ENCODE assay signal across 17 cellular contexts in genomic region chr2:121694398-121695178, GRCh38. TPM values are rescaled to one million over a fixed set of nuclear protein-coding genes. Genes with fewer than 3 reads are reported as not detected.
DNase-seq lines count a peak whose midpoint lies in the region; ATAC-seq, FAIRE-seq and TF ChIP-seq lines count a peak whose summit lies in the region.
"Had no signal": no experiment of that assay in that cellular context is flagged by ENCODE, and none has a peak within 500 bp of the region (broad histone marks: within the 10 kb centered on the region; RNA-seq: fewer than 3 reads in every experiment).

No MANE protein-coding gene starts in this region.

- TF ChIP-seq RAD21 in HepG2 (CRISPR knock-in tag; IDR thresholded peaks at IDR 0.05): no peak

- in situ Hi-C loops in HepG2 (cut with HindIII; ENCODE audit: extremely low pct_ligation_motif_present, low pct_unique_long_range_greater_than_20kb): no loop called here

- 20% methylated on average over 6 of the region's 6 CpGs for WGBS in HepG2 (ENCODE audit: low lambda C conversion rate)
- WGBS in right lobe of liver (ENCODE audit: insufficient coverage, low coverage, low lambda C conversion rate, missing lambda C conversion rate): 97% methylated on average over 4 of the region's 6 CpGs

- H3K36me3 Mint-ChIP-seq in activated naive CD4-positive, alpha-beta T cell treated with anti-CD3 and anti-CD28 coated beads, Interleukin-2, amount 10 ng/mL, durations not matched to agents 7 days and 5 days: no peaks in the 10 kb centered on the region
- H3K36me3 Mint-ChIP-seq: activated CD4-positive, alpha-beta memory T cell treated with anti-CD3 and anti-CD28 coated beads for 36 hours had no signal

- H3K4me1 ChIP-seq in HepG2 (ENCODE audit: insufficient read depth, low read length): peaks cover 34% of the 10 kb centered on the region
- H3K4me1 ChIP-seq in right lobe of liver: no peaks in the 10 kb centered on the region

- no peak overlapping the region for H3K9ac ChIP-seq in HepG2 (ENCODE audit: insufficient read depth, low read depth, low read length)

- BruUV-seq in HepG2 (replicated peaks; lab: Mats Ljungman, UMichigan): no TSS peak

- H4K20me1 ChIP-seq in HepG2 (ENCODE audit: insufficient read depth, low read length): no peaks in the 10 kb centered on the region

- no peaks in the 10 kb centered on the region for H3K79me2 ChIP-seq in HepG2 (ENCODE audit: insufficient read depth, low read length)

- H3K4me3 ChIP-seq in HepG2 (replicated peaks in 1 of 3; ENCODE audit: insufficient read depth in 1 of 3, low read depth in 2 of 3, low read length in 3 of 3): no peak overlapping the region
- H3K4me3 ChIP-seq in right lobe of liver: no peak overlapping the region
- no peak overlapping the region for H3K4me3 ChIP-seq in bronchial epithelial cell (ENCODE audit: low read depth, low read length)
- H3K4me3 ChIP-seq: heart left ventricle, Peyer's patch had no signal

- H3K4me1 Mint-ChIP-seq in activated naive CD4-positive, alpha-beta T cell treated with anti-CD3 and anti-CD28 coated beads, Interleukin-2, amount 10 ng/mL, durations not matched to agents 7 days and 5 days: peaks cover 18% of the 10 kb centered on the region

- H3K36me3 ChIP-seq in HepG2 (replicated peaks in 1 of 2; ENCODE audit: control insufficient read depth in 1 of 2, insufficient read depth in 2 of 2, low read length in 2 of 2) (no peaks in the 10 kb centered on the region), right lobe of liver (no peaks in the 10 kb centered on the region), bronchial epithelial cell (ENCODE audit: control insufficient read depth, insufficient read depth, low read length) (no peaks in the 10 kb centered on the region)
- H3K36me3 ChIP-seq: heart left ventricle, Peyer's patch had no signal

- H3K9me3 ChIP-seq in HepG2 (ENCODE audit: low read length) (no peaks in the 10 kb centered on the region), right lobe of liver (no peaks in the 10 kb centered on the region)
- H3K9me3 ChIP-seq: heart left ventricle, Peyer's patch had no signal

- H3K27ac ChIP-seq in HepG2 (ENCODE audit: extremely low read length, insufficient read depth, low read length) (no peak overlapping the region), right lobe of liver (no peak overlapping the region)
- H3K27ac ChIP-seq: heart left ventricle, Peyer's patch had no signal

- FAIRE-seq in HepG2 (lab: Jason Lieb, UNC) (no peak), bronchial epithelial cell (lab: Jason Lieb, UNC) (no peak)
- FAIRE-seq: small intestine had no signal

- TF ChIP-seq POLR2A in HepG2 (IDR thresholded peaks at IDR 0.05; ENCODE audit: insufficient read depth in 1 of 2, low read depth in 2 of 2, low read length in 2 of 2) (no peak), right lobe of liver (IDR thresholded peaks at IDR 0.05) (no peak)

- H3K4me3 Mint-ChIP-seq in activated naive CD4-positive, alpha-beta T cell treated with anti-CD3 and anti-CD28 coated beads, Interleukin-2, amount 10 ng/mL, durations not matched to agents 7 days and 5 days: no peak overlapping the region
- H3K4me3 Mint-ChIP-seq: activated CD4-positive, alpha-beta memory T cell treated with anti-CD3 and anti-CD28 coated beads for 36 hours; nephron progenitor cell; T-helper 2 cell treated with Interferon-gamma antibody and Interleukin-4, amounts not matched to agents 5 μg/mL and 100 μg/mL, for 36 hours had no signal

- intact Hi-C loops in HepG2 (cut with micrococcal nuclease; ENCODE audit: unreplicated experiment): no loop called here
- intact Hi-C loops in right lobe of liver (cut with DNase I): no loop called here

- TF ChIP-seq EP300 in HepG2 (IDR thresholded peaks at IDR 0.05; ENCODE audit: low read depth in 2 of 2, low read length in 2 of 2) (no peak), HepG2 (CRISPR knock-in tag; IDR thresholded peaks at IDR 0.05; ENCODE audit: borderline replicate concordance) (no peak)

- CTCF ChIA-PET in HepG2 (lab: Yijun Ruan, JAX; ENCODE audit: low intra/inter-chr PET ratio, low total read pairs): no interaction called here
- CTCF ChIA-PET in activated naive CD4-positive, alpha-beta T cell treated with anti-CD3 and anti-CD28 coated beads, Interleukin-2, amount 10 ng/mL, durations not matched to agents 7 days and 5 days (lab: Charles Lee): no interaction called here

- H2AFZ ChIP-seq in HepG2 (ENCODE audit: low read length): no peak overlapping the region

- no peak for TF ChIP-seq CTCF in HepG2 (CRISPR knock-in tag; IDR thresholded peaks at IDR 0.05)
- no peak for TF ChIP-seq CTCF in right lobe of liver (IDR thresholded peaks at IDR 0.05)
- no peak for TF ChIP-seq CTCF in bronchial epithelial cell (IDR thresholded peaks at IDR 0.05; ENCODE audit: insufficient read depth, low read length, severe bottlenecking)

- H3K9me3 Mint-ChIP-seq in activated naive CD4-positive, alpha-beta T cell treated with anti-CD3 and anti-CD28 coated beads, Interleukin-2, amount 10 ng/mL, durations not matched to agents 7 days and 5 days: peaks cover 2% of the 10 kb centered on the region
- H3K9me3 Mint-ChIP-seq: activated CD4-positive, alpha-beta memory T cell treated with anti-CD3 and anti-CD28 coated beads for 36 hours; nephron progenitor cell; T-helper 2 cell treated with Interferon-gamma antibody and Interleukin-4, amounts not matched to agents 5 μg/mL and 100 μg/mL, for 36 hours had no signal

- DNase-seq in HepG2 (ENCODE audit: low spot score): no peak
- no peak for DNase-seq in right lobe of liver
- DNase-seq in bronchial epithelial cell (ENCODE audit: low read depth): peak; percentile 41
- peak; percentile 48 for DNase-seq in glomerular visceral epithelial cell (ENCODE audit: extremely low spot score)
- no peak for DNase-seq in NCI-H82 (lab: John Stamatoyannopoulos, UW)
- DNase-seq in COR-L47 (lab: John Stamatoyannopoulos, UW): no peak
- no peak for DNase-seq in activated naive CD4-positive, alpha-beta T cell treated with anti-CD3 and anti-CD28 coated beads, Interleukin-2, amount 10 ng/mL, durations not matched to agents 7 days and 5 days
- DNase-seq: activated CD4-positive, alpha-beta memory T cell treated with anti-CD3 and anti-CD28 coated beads for 36 hours; cortex of kidney; heart left ventricle; NCI-H1092; NCI-H446; nephron progenitor cell; Peyer's patch; small intestine had no signal

- no peak overlapping the region for H3K4me2 ChIP-seq in HepG2 (ENCODE audit: low read depth, low read length)

- H3K27me3 Mint-ChIP-seq in activated naive CD4-positive, alpha-beta T cell treated with anti-CD3 and anti-CD28 coated beads, Interleukin-2, amount 10 ng/mL, durations not matched to agents 7 days and 5 days: no peaks in the 10 kb centered on the region
- H3K27me3 Mint-ChIP-seq: activated CD4-positive, alpha-beta memory T cell treated with anti-CD3 and anti-CD28 coated beads for 36 hours had no signal

- H3K27me3 ChIP-seq in HepG2 (ENCODE audit: control insufficient read depth in 1 of 2, insufficient read depth in 2 of 2, low read length in 2 of 2): no peaks in the 10 kb centered on the region; a peak in 1 of 5 replicates
- H3K27me3 ChIP-seq in right lobe of liver: no peaks in the 10 kb centered on the region
- H3K27me3 ChIP-seq in bronchial epithelial cell (ENCODE audit: control insufficient read depth, insufficient read depth, low read length): no peaks in the 10 kb centered on the region
- H3K27me3 ChIP-seq: heart left ventricle, Peyer's patch had no signal

- ATAC-seq in HepG2 (no peak), right lobe of liver (no peak), GM18498 (IDR thresholded peaks at IDR 0.05; ENCODE audit: unreplicated experiment) (no peak)
- ATAC-seq: heart left ventricle had no signal

- H3K27ac Mint-ChIP-seq in activated naive CD4-positive, alpha-beta T cell treated with anti-CD3 and anti-CD28 coated beads, Interleukin-2, amount 10 ng/mL, durations not matched to agents 7 days and 5 days: no peak overlapping the region
- H3K27ac Mint-ChIP-seq: activated CD4-positive, alpha-beta memory T cell treated with anti-CD3 and anti-CD28 coated beads for 36 hours; nephron progenitor cell; T-helper 2 cell treated with Interferon-gamma antibody and Interleukin-4, amounts not matched to agents 5 μg/mL and 100 μg/mL, for 36 hours had no signal

- POLR2A ChIA-PET in HepG2 (lab: Yijun Ruan, JAX): interaction anchor here (1.4 to 1.5 kb wide), 2 partner anchors 45 to 164 kb away, joined by 3 to 5 read pairs; partner anchors contain the start of genes CLASP1 and RNU4ATAC

RNA-seq across cellular contexts. Expression of gene NIFK, which starts 42.1 kb away (rescaled TPM):
- total RNA-seq in HepG2 (2016; rRNA removed; fragmentation: Illumina TruSeq; extraction: Trizol) (105 and 178 TPM in 2 replicates), right lobe of liver (10 to 100 TPM; 13.9 to 37.7 (median 27.2) TPM), bronchial epithelial cell (65.0 and 66.6 TPM in 2 replicates)
- total RNA-seq in HepG2 (2016; cell fraction: cytosol; rRNA removed; fragmentation: Illumina TruSeq; extraction: Trizol; ENCODE audit: low read depth): 18.3 and 18.6 TPM in 2 replicates
- 106 and 182 TPM in 2 replicates for total RNA-seq in HepG2 (2016; cell fraction: insoluble cytoplasmic fraction; rRNA removed; fragmentation: Illumina TruSeq; extraction: Trizol)
- 33.2 and 34.0 TPM in 2 replicates for total RNA-seq in HepG2 (2016; cell fraction: membrane; rRNA removed; fragmentation: Illumina TruSeq; extraction: Trizol)
- 39.8 and 54.5 TPM in 2 replicates for total RNA-seq in HepG2 (2016; cell fraction: nucleus; rRNA removed; fragmentation: Illumina TruSeq; extraction: Trizol)
- 14.9 and 19.6 TPM in 2 replicates for polyA plus RNA-seq in HepG2 (2011; rRNA removed)
- 9.0 and 13.7 TPM in 2 replicates for polyA plus RNA-seq in HepG2 (2011; cell fraction: cytosol; rRNA removed)
- polyA plus RNA-seq in HepG2 (2011; cell fraction: nucleus; rRNA removed): 5.2 and 12.4 TPM in 2 replicates
- 39.3 and 65.4 TPM in 2 replicates for polyA plus RNA-seq in HepG2 (2012)
- 14.4 and 19.1 TPM in 2 replicates for polyA plus RNA-seq in HepG2 (2016; cell fraction: cytosol; fragmentation: Illumina TruSeq; extraction: Trizol; ENCODE audit: low read depth)
- 191 and 215 TPM in 2 replicates for polyA plus RNA-seq in HepG2 (2016; cell fraction: insoluble cytoplasmic fraction; fragmentation: Illumina TruSeq; extraction: Trizol; ENCODE audit: low read depth)
- 25.3 and 26.0 TPM in 2 replicates for polyA plus RNA-seq in HepG2 (2016; cell fraction: membrane; fragmentation: Illumina TruSeq; extraction: Trizol; ENCODE audit: low read depth)
- polyA plus RNA-seq in HepG2 (2016; cell fraction: nucleus; fragmentation: Illumina TruSeq; extraction: Trizol; ENCODE audit: insufficient read depth, low read depth): 82.1 and 84.7 TPM in 2 replicates
- polyA minus RNA-seq in HepG2 (2011; rRNA and poly(A)+ RNA removed; ENCODE audit: low replicate concordance): 9.1 and 13.2 TPM in 2 replicates
- polyA minus RNA-seq in HepG2 (2011; cell fraction: cytosol; rRNA and poly(A)+ RNA removed): 8.3 and 8.9 TPM in 2 replicates
- polyA minus RNA-seq in HepG2 (2011; cell fraction: nucleus; rRNA and poly(A)+ RNA removed): 15.1 and 22.1 TPM in 2 replicates

RNA-seq across cellular contexts. Expression of gene CLASP1, which starts 45.3 kb away (rescaled TPM):
- total RNA-seq in HepG2 (2016; rRNA removed; fragmentation: Illumina TruSeq; extraction: Trizol) (47.9 and 63.6 TPM in 2 replicates), right lobe of liver (10 to 100 TPM; 19.7 to 32.4 (median 24.1) TPM), bronchial epithelial cell (46.5 and 56.9 TPM in 2 replicates)
- total RNA-seq in HepG2 (2016; cell fraction: cytosol; rRNA removed; fragmentation: Illumina TruSeq; extraction: Trizol; ENCODE audit: low read depth): 24.7 and 26.3 TPM in 2 replicates
- 46.4 and 58.7 TPM in 2 replicates for total RNA-seq in HepG2 (2016; cell fraction: insoluble cytoplasmic fraction; rRNA removed; fragmentation: Illumina TruSeq; extraction: Trizol)
- total RNA-seq in HepG2 (2016; cell fraction: membrane; rRNA removed; fragmentation: Illumina TruSeq; extraction: Trizol): 21.5 and 29.4 TPM in 2 replicates
- 111 and 117 TPM in 2 replicates for total RNA-seq in HepG2 (2016; cell fraction: nucleus; rRNA removed; fragmentation: Illumina TruSeq; extraction: Trizol)
- 9.4 and 11.7 TPM in 2 replicates for polyA plus RNA-seq in HepG2 (2011; rRNA removed)
- 4.0 and 4.5 TPM in 2 replicates for polyA plus RNA-seq in HepG2 (2011; cell fraction: cytosol; rRNA removed)
- 52.6 and 54.9 TPM in 2 replicates for polyA plus RNA-seq in HepG2 (2011; cell fraction: nucleus; rRNA removed)
- polyA plus RNA-seq in HepG2 (2012): 33.3 and 40.1 TPM in 2 replicates
- 0.78 and 1.2 TPM in 2 replicates for polyA plus RNA-seq in HepG2 (2016; cell fraction: cytosol; fragmentation: Illumina TruSeq; extraction: Trizol; ENCODE audit: low read depth)
- 21.9 and 26.0 TPM in 2 replicates for polyA plus RNA-seq in HepG2 (2016; cell fraction: insoluble cytoplasmic fraction; fragmentation: Illumina TruSeq; extraction: Trizol; ENCODE audit: low read depth)
- 3.2 and 4.0 TPM in 2 replicates for polyA plus RNA-seq in HepG2 (2016; cell fraction: membrane; fragmentation: Illumina TruSeq; extraction: Trizol; ENCODE audit: low read depth)
- polyA plus RNA-seq in HepG2 (2016; cell fraction: nucleus; fragmentation: Illumina TruSeq; extraction: Trizol; ENCODE audit: insufficient read depth, low read depth): 56.7 and 58.9 TPM in 2 replicates
- polyA minus RNA-seq in HepG2 (2011; rRNA and poly(A)+ RNA removed; ENCODE audit: low replicate concordance): 22.8 and 49.1 TPM in 2 replicates
- polyA minus RNA-seq in HepG2 (2011; cell fraction: cytosol; rRNA and poly(A)+ RNA removed): 20.9 and 21.4 TPM in 2 replicates
- 240 and 255 TPM in 2 replicates for polyA minus RNA-seq in HepG2 (2011; cell fraction: nucleus; rRNA and poly(A)+ RNA removed)

Comparison
In these comparisons a context has a peak if more than half of its experiments do, and no peak if none do; other contexts are left out.
1. DNase-seq: peak in bronchial epithelial cell (single experiment) and glomerular visceral epithelial cell (single experiment); none in HepG2 (single experiment), right lobe of liver (0 of 3), NCI-H82 (single experiment), COR-L47 (single experiment) and activated naive CD4-positive, alpha-beta T cell treated with anti-CD3 and anti-CD28 coated beads, Interleukin-2, amount 10 ng/mL, durations not matched to agents 7 days and 5 days (single experiment).